In the genomic region with DNA sequence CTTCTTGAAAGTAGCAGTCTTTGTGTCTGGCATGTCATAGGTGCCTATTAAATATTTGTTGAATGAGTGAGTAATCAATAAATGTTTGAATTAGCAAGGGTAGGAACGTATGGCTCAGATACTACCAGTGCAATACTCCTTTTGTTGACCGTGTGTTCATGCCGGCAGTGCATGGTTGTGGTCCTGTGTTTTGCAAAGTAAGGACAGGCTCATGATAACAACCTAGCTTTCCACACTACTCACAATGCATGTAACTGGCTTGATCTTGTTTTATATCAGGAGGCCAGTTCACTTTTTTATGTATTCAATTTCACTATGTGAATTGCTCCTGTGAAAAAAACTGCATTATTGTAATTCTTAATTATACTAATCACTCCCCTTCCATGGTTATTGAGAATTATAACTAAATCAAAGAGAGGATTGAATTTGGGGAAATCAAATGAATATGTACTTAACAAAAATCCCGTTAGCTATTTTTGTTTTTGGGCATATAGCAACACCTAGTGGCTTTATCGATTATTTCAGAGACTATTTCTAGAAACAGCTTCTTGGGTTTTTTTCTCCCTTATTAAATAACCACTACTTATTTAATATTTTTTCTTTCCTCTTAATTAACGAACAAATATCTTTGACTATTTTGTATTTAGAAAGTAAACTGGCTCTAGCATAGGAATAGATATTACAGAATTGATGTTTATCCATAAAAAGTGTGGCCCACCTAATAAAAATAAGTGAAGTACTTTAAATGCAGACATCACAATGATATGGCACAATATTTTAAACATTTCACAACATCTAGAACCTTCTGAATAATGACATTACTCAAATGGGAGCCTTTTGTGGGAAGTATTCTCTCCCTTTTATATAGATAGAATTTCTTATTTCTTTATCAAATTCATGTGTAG, we compare ENCODE assay signal across 8 cellular contexts.
DNase-seq lines count a peak whose midpoint lies in the region; ATAC-seq and TF ChIP-seq lines count a peak whose summit lies in the region.

No MANE protein-coding gene starts in this region.

- TF ChIP-seq CTCF in BE2C (IDR thresholded peaks at IDR 0.05; ENCODE audit: low read depth, low read length) (peak; percentile 52), ascending aorta (IDR thresholded peaks at IDR 0.05) (peak; percentile 3 to 67 (median 53)), left lung (IDR thresholded peaks at IDR 0.05) (peak in 1 of 2 donors; percentile 35)

- no peaks in the 10 kb centered on the region for H3K27me3 ChIP-seq in BE2C
- no peaks in the 10 kb centered on the region for H3K27me3 ChIP-seq in ascending aorta
- no peaks in the 10 kb centered on the region for H3K27me3 ChIP-seq in left lung

- H3K4me1 ChIP-seq in BE2C (no peaks in the 10 kb centered on the region), ascending aorta (no peaks in the 10 kb centered on the region), left lung (no peaks in the 10 kb centered on the region)

- DNase-seq in BE2C (no peak), HT-29 (ENCODE audit: low spot score) (peak; percentile 52), ascending aorta (ENCODE audit: low spot score in 2 of 2) (no peak), left lung (no peak), GOT3 (lab: John Stamatoyannopoulos, UW) (no peak), islet precursor cell (no peak)
- DNase-seq in activated T-cell treated with anti-CD3 and anti-CD28 coated beads, Interleukin-2, amount 50 U/mL, for 1 hour: no peak

- H3K27ac ChIP-seq in ascending aorta: no peak overlapping the region
- no peak overlapping the region for H3K27ac ChIP-seq in left lung

- no peaks in the 10 kb centered on the region for H3K36me3 ChIP-seq in BE2C
- peaks cover 0 to 6% of the 10 kb centered on the region in 2 donors for H3K36me3 ChIP-seq in ascending aorta
- no peaks in the 10 kb centered on the region for H3K36me3 ChIP-seq in left lung

- ATAC-seq in left lung (peak; percentile 47), GM18909 (IDR thresholded peaks at IDR 0.05; ENCODE audit: poor library complexity, unreplicated experiment) (no peak)

- H3K9me3 ChIP-seq in BE2C (no peaks in the 10 kb centered on the region), ascending aorta (no peaks in the 10 kb centered on the region), left lung (no peaks in the 10 kb centered on the region)

- intact Hi-C loops in ascending aorta (cut with DNase I) (loop anchor here (1.0 to 5.0 kb wide), 4 partner anchors 65 to 504 kb away; no protein-coding TSS in a partner anchor), left lung (cut with DNase I) (no loop called here)

- H3K4me3 ChIP-seq in BE2C (ENCODE audit: low read depth, low read length): no peak overlapping the region
- H3K4me3 ChIP-seq in ascending aorta: no peak overlapping the region
- H3K4me3 ChIP-seq in left lung: no peak overlapping the region
